Comparison of ENCODE assay signal across 26 cellular contexts in genomic region chr5:139369181-139369580, GRCh38. TPM values are rescaled to one million over a fixed set of nuclear protein-coding genes. Genes with fewer than 3 reads are reported as not detected.
DNase-seq lines count a peak whose midpoint lies in the region; ATAC-seq, FAIRE-seq and TF ChIP-seq lines count a peak whose summit lies in the region.
"Had no signal": no experiment of that assay in that cellular context is flagged by ENCODE, and none has a peak within 500 bp of the region (broad histone marks: within the 10 kb centered on the region; RNA-seq: fewer than 3 reads in every experiment).

No MANE protein-coding gene starts in this region.

- TF ChIP-seq POLR2A in gastrocnemius medialis (IDR thresholded peaks at IDR 0.05): no peak

- H3F3A ChIP-seq in GM23248 (ENCODE audit: insufficient read depth) (peaks cover 13% of the 10 kb centered on the region), SK-N-SH (replicated peaks; ENCODE audit: insufficient read depth) (peaks cover 59% of the 10 kb centered on the region)

- TF ChIP-seq RAD21 in SK-N-SH (IDR thresholded peaks at IDR 0.05; ENCODE audit: low read length): no peak

- H3K9ac ChIP-seq in GM23248 (peak overlapping the region; percentile 12; the same call in 1 of the 2 replicates), SK-N-SH (peak overlapping the region; percentile 4; the same call in 1 of the 2 replicates)

- peaks cover 24% of the 10 kb centered on the region; the same call in 1 of the 2 replicates for H3K4me1 ChIP-seq in GM23248 (ENCODE audit: insufficient read depth)
- peaks cover 0 to 15% of the 10 kb centered on the region in 2 experiments; a peak in 2 of 4 replicates for H3K4me1 ChIP-seq in SK-N-SH (ENCODE audit: control insufficient read depth in 1 of 2, insufficient read depth in 2 of 2, low read depth in 1 of 2, low read length in 1 of 2)
- H3K4me1 ChIP-seq in gastrocnemius medialis: peaks cover 23 to 33% of the 10 kb centered on the region in 2 donors
- H3K4me1 ChIP-seq: BE2C, upper lobe of right lung had no signal

- H3K4me2 ChIP-seq in GM23248 (ENCODE audit: unreplicated experiment) (no peak overlapping the region), SK-N-SH (peak overlapping the region; percentile 34; the same call in 1 of the 2 replicates)

- in situ Hi-C loops in GM23248 (cut with MboI): no loop called here
- in situ Hi-C loops in gastrocnemius medialis (cut with MboI; ENCODE audit: low sequenced_read_pairs in 4 of 4): no loop called here

- intact Hi-C loops in gastrocnemius medialis (cut with DNase I; ENCODE audit: low total_unique reads): no loop called here

- H3K79me2 ChIP-seq in GM23248 (ENCODE audit: insufficient read depth) (peaks cover 48% of the 10 kb centered on the region), SK-N-SH (ENCODE audit: insufficient read depth) (peaks cover 20% of the 10 kb centered on the region)

- no peaks in the 10 kb centered on the region for H3K4me1 Mint-ChIP-seq in stimulated activated memory B cell treated with anti-CD40 and anti-IgM and Interleukin-4, amounts not matched to agents 10 μg/mL and 1 μg/mL and 100 μg/mL, for 72 hours

- no peaks in the 10 kb centered on the region for H3K27me3 Mint-ChIP-seq in stimulated activated memory B cell treated with anti-CD40 and anti-IgM and Interleukin-4, amounts not matched to agents 10 μg/mL and 1 μg/mL and 100 μg/mL, for 72 hours
- H3K27me3 Mint-ChIP-seq: activated naive CD8-positive, alpha-beta T cell had no signal

- no peak overlapping the region for H2AFZ ChIP-seq in GM23248
- H2AFZ ChIP-seq in SK-N-SH (ENCODE audit: low read depth): no peak overlapping the region

- peaks cover 23% of the 10 kb centered on the region for H3K36me3 Mint-ChIP-seq in stimulated activated memory B cell treated with anti-CD40 and anti-IgM and Interleukin-4, amounts not matched to agents 10 μg/mL and 1 μg/mL and 100 μg/mL, for 72 hours

- CTCF ChIA-PET in SK-N-SH (lab: Yijun Ruan, JAX): interaction anchor here (1.1 to 2.2 kb wide), 4 partner anchors 13 to 33 kb away, joined by 3 to 6 read pairs (median 4); partner anchors contain the start of gene PAIP2

- TF ChIP-seq CTCF in SK-N-SH (IDR thresholded peaks at IDR 0.05): no peak
- TF ChIP-seq CTCF in gastrocnemius medialis (IDR thresholded peaks at IDR 0.05 in 4 of 5, conservative IDR thresholded peaks at IDR 0.05 in 1 of 5): no peak

- H3K9me3 Mint-ChIP-seq in stimulated activated memory B cell treated with anti-CD40 and anti-IgM and Interleukin-4, amounts not matched to agents 10 μg/mL and 1 μg/mL and 100 μg/mL, for 72 hours: no peaks in the 10 kb centered on the region
- H3K9me3 Mint-ChIP-seq: activated T-helper 1 cell treated with anti-CD3 and anti-CD28 coated beads, Interleukin-12 subunit alpha, Interleukin-12 subunit beta, Interleukin-2, Interleukin-4 antibody, amounts not matched to agents 30 ng/mL and 10 ng/mL and 1 ng/mL, durations not matched to agents 14 hours and 24 hours and 36 hours had no signal

- H3K27ac Mint-ChIP-seq in stimulated activated memory B cell treated with anti-CD40 and anti-IgM and Interleukin-4, amounts not matched to agents 10 μg/mL and 1 μg/mL and 100 μg/mL, for 72 hours: no peak overlapping the region
- H3K27ac Mint-ChIP-seq: activated T-helper 1 cell treated with anti-CD3 and anti-CD28 coated beads, Interleukin-12 subunit alpha, Interleukin-12 subunit beta, Interleukin-2, Interleukin-4 antibody, amounts not matched to agents 30 ng/mL and 10 ng/mL and 1 ng/mL, durations not matched to agents 14 hours and 24 hours and 36 hours had no signal

- no peak for ATAC-seq in gastrocnemius medialis
- ATAC-seq in stimulated activated memory B cell treated with anti-CD40 and anti-IgM and Interleukin-4, amounts not matched to agents 10 μg/mL and 1 μg/mL and 100 μg/mL, for 72 hours: no peak
- ATAC-seq: esophagus mucosa, upper lobe of right lung had no signal

- H3K27ac ChIP-seq in GM23248: peak overlapping the region; percentile 47
- H3K27ac ChIP-seq in SK-N-SH (ENCODE audit: low read depth in 2 of 2, low read length in 1 of 2): peak overlapping the region; percentile 30 to 76; a peak in 3 of 4 replicates
- peak overlapping the region; percentile 40 to 63 (median 54) for H3K27ac ChIP-seq in gastrocnemius medialis
- H3K27ac ChIP-seq: cardiac muscle cell, ovary, sigmoid colon, SK-N-MC, upper lobe of right lung had no signal

- peaks cover 56% of the 10 kb centered on the region for H3K36me3 ChIP-seq in GM23248 (ENCODE audit: low read depth)
- peaks cover 39 to 58% of the 10 kb centered on the region in 2 experiments for H3K36me3 ChIP-seq in SK-N-SH (replicated peaks in 1 of 2; ENCODE audit: control insufficient read depth in 1 of 2, insufficient read depth in 2 of 2, low read length in 1 of 2)
- H3K36me3 ChIP-seq in gastrocnemius medialis: peaks cover 0 to 54% of the 10 kb centered on the region in 2 donors
- H3K36me3 ChIP-seq: ovary had no signal

- H3K4me3 ChIP-seq in GM23248 (no peak overlapping the region), SK-N-SH (ENCODE audit: low read depth in 2 of 2, low read length in 1 of 2) (no peak overlapping the region), gastrocnemius medialis (no peak overlapping the region)
- H3K4me3 ChIP-seq: cardiac muscle cell, heart right ventricle, ovary, sigmoid colon, SK-N-MC, upper lobe of right lung had no signal

- no peaks in the 10 kb centered on the region for H4K20me1 ChIP-seq in GM23248 (ENCODE audit: insufficient read depth)
- peaks cover 14% of the 10 kb centered on the region for H4K20me1 ChIP-seq in SK-N-SH (ENCODE audit: insufficient read depth)

- POLR2A ChIA-PET in SK-N-SH (lab: Yijun Ruan, JAX): no interaction called here

- no peak for TF ChIP-seq EP300 in SK-N-SH (IDR thresholded peaks at IDR 0.05; ENCODE audit: borderline replicate concordance in 1 of 2, low read depth in 1 of 2, low read length in 1 of 2)

- DNase-seq in GM23248 (peak; percentile 62), SK-N-SH (no peak), fibroblast of gingiva (ENCODE audit: low read depth) (peak; percentile 84), gastrocnemius medialis (no peak), RCC 7860 (ENCODE audit: low spot score) (no peak), NCI-H2029 treated with DMSO at 0.1 percent for 48 hours (lab: John Stamatoyannopoulos, UW) (no peak)
- no peak for DNase-seq in activated CD8-positive, alpha-beta memory T cell treated with anti-CD3 and anti-CD28 coated beads for 24 hours
- DNase-seq: activated CD4-positive, CD25-positive, alpha-beta regulatory T cell; BE2C; heart right ventricle; NCI-H1436 treated with DMSO at 0.1 percent for 48 hours; NCI-H748 treated with DMSO at 0.1 percent for 48 hours; ovary; sigmoid colon; stimulated activated CD4-positive, alpha-beta T cell treated with anti-CD3 and anti-CD28 coated beads, Interleukin-2, amount 100 ng/mL, for 48 hours; T-helper 9 cell; upper lobe of right lung had no signal

- H3K9me3 ChIP-seq in GM23248 (ENCODE audit: low read depth) (no peaks in the 10 kb centered on the region), SK-N-SH (no peaks in the 10 kb centered on the region), gastrocnemius medialis (no peaks in the 10 kb centered on the region)
- H3K9me3 ChIP-seq: BE2C, heart right ventricle, ovary, sigmoid colon, upper lobe of right lung had no signal

- H3K4me3 Mint-ChIP-seq in stimulated activated memory B cell treated with anti-CD40 and anti-IgM and Interleukin-4, amounts not matched to agents 10 μg/mL and 1 μg/mL and 100 μg/mL, for 72 hours: no peak overlapping the region
- H3K4me3 Mint-ChIP-seq: activated naive CD8-positive, alpha-beta T cell; activated T-helper 1 cell treated with anti-CD3 and anti-CD28 coated beads, Interleukin-12 subunit alpha, Interleukin-12 subunit beta, Interleukin-2, Interleukin-4 antibody, amounts not matched to agents 30 ng/mL and 10 ng/mL and 1 ng/mL, durations not matched to agents 14 hours and 24 hours and 36 hours had no signal

- 55 to 56% methylated on average over 1 of the region's 1 CpG for WGBS in GM23248 (ENCODE audit: low coverage in 1 of 2, low lambda C conversion rate in 2 of 2, missing lambda C conversion rate in 2 of 2), 2 experiments
- WGBS in SK-N-SH (ENCODE audit: low lambda C conversion rate): 79% methylated on average over 1 of the region's 1 CpG

- FAIRE-seq in RCC 7860 (lab: Jason Lieb, UNC): no peak
- FAIRE-seq: GM19239 had no signal

- H3K27me3 ChIP-seq in GM23248 (replicated peaks; ENCODE audit: insufficient read depth) (no peaks in the 10 kb centered on the region), SK-N-SH (ENCODE audit: insufficient read depth) (no peaks in the 10 kb centered on the region), gastrocnemius medialis (no peaks in the 10 kb centered on the region)
- H3K27me3 ChIP-seq: BE2C, cardiac muscle cell, heart right ventricle, ovary, sigmoid colon, upper lobe of right lung had no signal

- H3K9me2 ChIP-seq in GM23248 (ENCODE audit: insufficient read depth) (no peaks in the 10 kb centered on the region), SK-N-SH (no peaks in the 10 kb centered on the region)

RNA-seq across cellular contexts. Expression of gene SLC23A1, which starts 13.9 kb away (rescaled TPM):
- not detected in 2 replicates for total RNA-seq in GM23248 (2014; rRNA removed; shearing (Covaris generic))
- polyA plus RNA-seq in GM23248 (2016; fragmentation: Nextera tagmentation; extraction: Ambion mirVana) (0.08 TPM in 1 of 2 replicates, not detected in the other), SK-N-SH (2012; rRNA removed) (not detected in 2 replicates)
- 0.01 TPM in 1 of 2 replicates, not detected in the other for polyA plus RNA-seq in SK-N-SH (2012; cell fraction: cytosol; rRNA removed)
- 0.05 TPM in 1 of 2 replicates, not detected in the other for polyA plus RNA-seq in SK-N-SH (2012; cell fraction: nucleus; rRNA removed)
- total RNA-seq in gastrocnemius medialis: not detected
- total RNA-seq: cardiac muscle cell, M059J, sigmoid colon, upper lobe of right lung had no signal
- polyA plus RNA-seq: heart right ventricle had no signal

RNA-seq across cellular contexts. Expression of gene MZB1, which starts 20.5 kb away (rescaled TPM):
- not detected in 2 replicates for total RNA-seq in GM23248 (2014; rRNA removed; shearing (Covaris generic))
- polyA plus RNA-seq in GM23248 (2016; fragmentation: Nextera tagmentation; extraction: Ambion mirVana) (0.32 TPM in 1 of 2 replicates, not detected in the other), SK-N-SH (2012; rRNA removed) (0.06 TPM in 1 of 2 replicates, not detected in the other)
- polyA plus RNA-seq in SK-N-SH (2012; cell fraction: cytosol; rRNA removed): not detected in 2 replicates
- 0.10 and 0.16 TPM in 2 replicates for polyA plus RNA-seq in SK-N-SH (2012; cell fraction: nucleus; rRNA removed)
- total RNA-seq in gastrocnemius medialis: under 1 TPM in 1 of 4 donors, not detected in 3; 0.46 TPM
- total RNA-seq: lower leg skin, M059J had no signal

RNA-seq across cellular contexts. Expression of gene PROB1, which starts 25.7 kb away (rescaled TPM):
- total RNA-seq in GM23248 (2014; rRNA removed; shearing (Covaris generic)): 1.6 and 2.3 TPM in 2 replicates
- polyA plus RNA-seq in GM23248 (2016; fragmentation: Nextera tagmentation; extraction: Ambion mirVana): 0.55 and 0.63 TPM in 2 replicates
- 0.44 and 0.62 TPM in 2 replicates for polyA plus RNA-seq in SK-N-SH (2012; rRNA removed)
- polyA plus RNA-seq in SK-N-SH (2012; cell fraction: cytosol; rRNA removed): 0.22 and 0.30 TPM in 2 replicates
- 3.4 and 3.7 TPM in 2 replicates for polyA plus RNA-seq in SK-N-SH (2012; cell fraction: nucleus; rRNA removed)
- total RNA-seq in gastrocnemius medialis: 10 to 100 TPM; 26.8 to 81.4 (median 52.9) TPM

RNA-seq across cellular contexts. Expression of gene PAIP2, which starts 27.5 kb away (rescaled TPM):
- total RNA-seq in GM23248 (2014; rRNA removed; shearing (Covaris generic)): 34.8 and 62.8 TPM in 2 replicates
- 112 and 115 TPM in 2 replicates for polyA plus RNA-seq in GM23248 (2016; fragmentation: Nextera tagmentation; extraction: Ambion mirVana)
- polyA plus RNA-seq in SK-N-SH (2012; rRNA removed): 52.9 and 73.2 TPM in 2 replicates
- polyA plus RNA-seq in SK-N-SH (2012; cell fraction: cytosol; rRNA removed): 83.4 and 100 TPM in 2 replicates
- 22.7 and 35.1 TPM in 2 replicates for polyA plus RNA-seq in SK-N-SH (2012; cell fraction: nucleus; rRNA removed)
- total RNA-seq in gastrocnemius medialis: 100 to 1,000 TPM; 111 to 148 (median 126) TPM

RNA-seq across cellular contexts. Expression of gene SPATA24, which starts 34.7 kb away (rescaled TPM):
- total RNA-seq in GM23248 (2014; rRNA removed; shearing (Covaris generic)): 0.43 and 1.1 TPM in 2 replicates
- polyA plus RNA-seq in GM23248 (2016; fragmentation: Nextera tagmentation; extraction: Ambion mirVana) (2.1 and 4.3 TPM in 2 replicates), SK-N-SH (2012; rRNA removed) (7.6 and 10.8 TPM in 2 replicates)
- 8.6 and 11.1 TPM in 2 replicates for polyA plus RNA-seq in SK-N-SH (2012; cell fraction: cytosol; rRNA removed)
- 11.5 and 13.5 TPM in 2 replicates for polyA plus RNA-seq in SK-N-SH (2012; cell fraction: nucleus; rRNA removed)
- 10 to 100 TPM in 3 of 4 donors, 1 to 10 TPM in 1; 6.8 to 24.1 (median 12.5) TPM for total RNA-seq in gastrocnemius medialis

Comparison
In these comparisons a context has a peak if more than half of its experiments do, and no peak if none do; other contexts are left out.
1. DNase-seq: peak in GM23248 (single experiment) and fibroblast of gingiva (single experiment); none in SK-N-SH (single experiment), gastrocnemius medialis (0 of 2), RCC 7860 (single experiment), activated CD8-positive, alpha-beta memory T cell treated with anti-CD3 and anti-CD28 coated beads for 24 hours (single experiment) and NCI-H2029 treated with DMSO at 0.1 percent for 48 hours (single experiment).
2. Peak in every context shown above with its lines, with median percentiles within 50 percentile points of each other: H3K27ac ChIP-seq.